ENCODE assay signal across 19 cellular contexts in the genomic region with DNA sequence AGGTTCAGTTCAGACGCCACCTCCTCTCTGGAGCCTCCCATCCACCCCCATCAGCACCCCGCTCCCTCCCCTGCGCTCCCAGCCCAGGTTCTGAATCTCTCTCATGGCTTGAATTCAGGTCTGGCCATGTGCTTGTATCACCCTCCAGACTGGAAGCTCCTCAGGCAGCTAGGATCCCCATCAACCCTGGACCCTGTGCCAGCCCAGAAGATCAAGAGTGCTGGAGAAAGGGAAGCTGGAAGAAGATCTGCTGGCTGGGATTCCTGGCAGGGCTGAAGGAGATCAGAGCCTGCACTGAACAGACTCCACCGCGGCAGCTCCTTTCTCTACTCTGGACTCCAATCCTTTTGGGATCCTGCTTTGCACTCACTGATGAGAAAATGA. TPM values are rescaled to one million over a fixed set of nuclear protein-coding genes. Genes with fewer than 3 reads are reported as not detected.
A peak's percentile ranks its signal among the peaks of the same experiment; 100 is the strongest.
DNase-seq lines count a peak whose midpoint lies in the region; FAIRE-seq and TF ChIP-seq lines count a peak whose summit lies in the region.
"Had no signal": no experiment of that assay in that cellular context is flagged by ENCODE, and none has a peak within 500 bp of the region (broad histone marks: within the 10 kb centered on the region; RNA-seq: fewer than 3 reads in every experiment).

No MANE protein-coding gene starts in this region.

- H2AFZ ChIP-seq in endothelial cell of umbilical vein (ENCODE audit: low read depth, low read length) (peak overlapping the region; percentile 49), neuronal stem cell (ENCODE audit: low read length) (peak overlapping the region; percentile 2)

- TF ChIP-seq POLR2A in endothelial cell of umbilical vein (IDR thresholded peaks at IDR 0.05; ENCODE audit: low read depth, low read length) = no peak

- peak overlapping the region; percentile 59 for H2BK12ac ChIP-seq in neuronal stem cell (ENCODE audit: low read length)

- H3K4me1 ChIP-seq in endothelial cell of umbilical vein (ENCODE audit: control insufficient read depth, extremely low read depth, insufficient read depth, low read length) (peaks cover 19% of the 10 kb centered on the region), neuronal stem cell (ENCODE audit: control insufficient read depth in 2 of 2, insufficient read depth in 1 of 2, low read depth in 1 of 2, low read length in 2 of 2) (peaks cover 0 to 2% of the 10 kb centered on the region in 2 donors)

- H3K4me2 ChIP-seq in endothelial cell of umbilical vein (ENCODE audit: insufficient read depth, low read length) = no peak overlapping the region
- H3K4me2 ChIP-seq in neuronal stem cell (ENCODE audit: insufficient read depth, low read length, poor library complexity, severe bottlenecking) = no peak overlapping the region
- H3K4me2 ChIP-seq: A549 had no signal

- H3K4me3 ChIP-seq in MG63 (no peak overlapping the region), endothelial cell of umbilical vein (replicated peaks in 1 of 3; ENCODE audit: insufficient read depth in 1 of 3, low read depth in 1 of 3, low read length in 3 of 3) (no peak overlapping the region), neuronal stem cell (ENCODE audit: low read length in 2 of 2) (no peak overlapping the region)
- H3K4me3 ChIP-seq: A549, breast epithelium, esophagus squamous epithelium, SJSA1 had no signal

- TF ChIP-seq CTCF in endothelial cell of umbilical vein (IDR thresholded peaks at IDR 0.05; ENCODE audit: extremely low read depth in 1 of 2, insufficient read depth in 1 of 2, low read depth in 1 of 2, low read length in 2 of 2) = no peak

- H2BK120ac ChIP-seq in neuronal stem cell (ENCODE audit: low read depth, low read length) = no peak overlapping the region

- no peak overlapping the region for H4K8ac ChIP-seq in neuronal stem cell (ENCODE audit: low read depth, low read length)

- DNase-seq in AG20443 (ENCODE audit: low spot score) (peak; percentile 25), MG63 (peak; percentile 48), endothelial cell of umbilical vein (ENCODE audit: low read depth, low spot score) (no peak), neuronal stem cell (ENCODE audit: low spot score) (no peak), NCI-H82 (lab: John Stamatoyannopoulos, UW) (no peak), AG08395 (ENCODE audit: low spot score) (no peak)
- DNase-seq in NK-92 treated with Interleukin-12 subunit alpha and Interleukin-12 subunit beta, amount 100 ng/mL, for 24 hours (lab: John Stamatoyannopoulos, UW) = no peak
- DNase-seq in activated T-cell treated with anti-CD3 and anti-CD28 coated beads, Interleukin-2, amount 50 U/mL, for 48 hours = no peak
- DNase-seq: esophagus squamous epithelium, NCI-H1930, NCI-H524 treated with DMSO at 0.1 percent for 48 hours had no signal

- H3K9ac ChIP-seq in endothelial cell of umbilical vein (replicated peaks; ENCODE audit: extremely low read depth, insufficient read depth, low read length) = no peak overlapping the region
- H3K9ac ChIP-seq in neuronal stem cell (ENCODE audit: low read depth, low read length, poor library complexity) = no peak overlapping the region

- POLR2A ChIA-PET in endothelial cell of umbilical vein (lab: Charles Lee) = no interaction called here

- H3K27ac ChIP-seq in endothelial cell of umbilical vein (ENCODE audit: insufficient read depth, low read depth, low read length) (no peak overlapping the region), neuronal stem cell (replicated peaks; ENCODE audit: low read length) (no peak overlapping the region)
- H3K27ac ChIP-seq: breast epithelium, HL-60 had no signal

- no peak overlapping the region for H2AK5ac ChIP-seq in neuronal stem cell (ENCODE audit: low read depth, low read length)

- CTCF ChIA-PET in endothelial cell of umbilical vein (lab: Charles Lee) = interaction anchor here (0.8 to 5.1 kb wide), 11 partner anchors 9 to 76 kb away, joined by 3 to 73 read pairs (median 6); a partner anchor contains a TSS

- H3K27me3 ChIP-seq in MG63 (no peaks in the 10 kb centered on the region), endothelial cell of umbilical vein (ENCODE audit: control insufficient read depth in 2 of 2, insufficient read depth in 2 of 2, low read length in 2 of 2) (no peaks in the 10 kb centered on the region), neuronal stem cell (ENCODE audit: control insufficient read depth in 3 of 3, insufficient read depth in 3 of 3, low read depth in 1 of 3, low read length in 3 of 3) (peaks cover 0 to 2% (median 0%) of the 10 kb centered on the region in 3 experiments)
- H3K27me3 ChIP-seq: breast epithelium, SJSA1 had no signal

- H3K14ac ChIP-seq in neuronal stem cell (ENCODE audit: low read length) = no peak overlapping the region

- H3K36me3 ChIP-seq in MG63 (no peaks in the 10 kb centered on the region), endothelial cell of umbilical vein (ENCODE audit: control insufficient read depth in 2 of 2, extremely low read depth in 1 of 2, insufficient read depth in 2 of 2, low read length in 2 of 2) (no peaks in the 10 kb centered on the region), neuronal stem cell (replicated peaks in 1 of 2; ENCODE audit: control insufficient read depth in 2 of 2, insufficient read depth in 2 of 2, low read length in 2 of 2) (no peaks in the 10 kb centered on the region)
- H3K36me3 ChIP-seq: breast epithelium, esophagus squamous epithelium, SJSA1 had no signal

- H3K23ac ChIP-seq in neuronal stem cell (ENCODE audit: low read depth, low read length, poor library complexity) = no peak overlapping the region

- H3K79me2 ChIP-seq in endothelial cell of umbilical vein (ENCODE audit: control insufficient read depth, insufficient read depth, low read length) = no peaks in the 10 kb centered on the region

- peak overlapping the region; percentile 77 for H2BK5ac ChIP-seq in neuronal stem cell (ENCODE audit: low read length)

- dilution Hi-C loops in endothelial cell of umbilical vein (cut with MboI; ENCODE audit: extremely low pct_ligation_motif_present, low sequenced_read_pairs) = no loop called here

- H3K4ac ChIP-seq in neuronal stem cell (ENCODE audit: low read length) = no peak overlapping the region

- no peaks in the 10 kb centered on the region for H4K20me1 ChIP-seq in endothelial cell of umbilical vein (replicated peaks; ENCODE audit: control insufficient read depth, extremely low read depth, insufficient read depth, low read length)

- H4K91ac ChIP-seq in neuronal stem cell (ENCODE audit: low read depth, low read length, poor library complexity) = no peak overlapping the region

- no peak for FAIRE-seq in endothelial cell of umbilical vein (lab: Jason Lieb, UNC)
- FAIRE-seq: A549 had no signal

- no CpG with 5 or more reads among the region's 5 CpGs for WGBS in neuronal stem cell (ENCODE audit: extremely low coverage in 2 of 2, insufficient read length in 2 of 2, insufficient replicate concordance in 1 of 2), 2 donors

- no peaks in the 10 kb centered on the region for H3K9me3 ChIP-seq in MG63
- H3K9me3 ChIP-seq in endothelial cell of umbilical vein (replicated peaks; ENCODE audit: control insufficient read depth, insufficient read depth, low read length) = no peaks in the 10 kb centered on the region
- no peaks in the 10 kb centered on the region for H3K9me3 ChIP-seq in neuronal stem cell (replicated peaks in 1 of 2; ENCODE audit: control insufficient read depth in 2 of 2, insufficient read depth in 1 of 2, low read depth in 1 of 2, low read length in 2 of 2)
- H3K9me3 ChIP-seq: A549, breast epithelium, esophagus squamous epithelium, SJSA1 had no signal

- BruUV-seq in endothelial cell of umbilical vein (replicated peaks; lab: Mats Ljungman, UMichigan) = no TSS peak

- H2BK15ac ChIP-seq in neuronal stem cell (ENCODE audit: low read length) = no peak overlapping the region

- no peaks in the 10 kb centered on the region for H3K9me1 ChIP-seq in endothelial cell of umbilical vein (replicated peaks; ENCODE audit: control insufficient read depth, extremely low read depth, insufficient read depth, low read length)

- no peaks in the 10 kb centered on the region for H3K79me1 ChIP-seq in neuronal stem cell (ENCODE audit: low read depth, low read length)

- intact Hi-C loops in endothelial cell of umbilical vein (cut with micrococcal nuclease) = loop anchor here (1.0 to 2.0 kb wide), 4 partner anchors 9 to 224 kb away; no protein-coding TSS in a partner anchor

- peak overlapping the region; percentile 36 for H3K18ac ChIP-seq in neuronal stem cell (ENCODE audit: low read length)

TF ChIP-seq in endothelial cell of umbilical vein, 7 proteins besides CTCF, POLR2A, EP300 and RAD21 (continues in another document):
- TF ChIP-seq EZH2 (IDR thresholded peaks at IDR 0.05; ENCODE audit: borderline replicate concordance, low read depth, low read length, severe bottlenecking) (no peak), MYC (IDR thresholded peaks at IDR 0.05; ENCODE audit: low read depth, low read length) (no peak)
- TF ChIP-seq, protein P1, sequence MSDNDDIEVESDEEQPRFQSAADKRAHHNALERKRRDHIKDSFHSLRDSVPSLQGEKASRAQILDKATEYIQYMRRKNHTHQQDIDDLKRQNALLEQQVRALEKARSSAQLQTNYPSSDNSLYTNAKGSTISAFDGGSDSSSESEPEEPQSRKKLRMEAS (IDR thresholded peaks at IDR 0.05; ENCODE audit: insufficient read depth, insufficient read length) = no peak

RNA-seq across cellular contexts. Expression of a gene that starts 11.7 kb away (rescaled TPM):
- 1.1 TPM in 1 of 2 replicates, not detected in the other for total RNA-seq in MG63 (2014; rRNA removed; shearing (Covaris generic); ENCODE audit: low replicate concordance)
- total RNA-seq in endothelial cell of umbilical vein = 298 and 312 TPM in 2 replicates
- polyA plus RNA-seq in endothelial cell of umbilical vein = 477 and 555 TPM in 2 replicates
- 285 and 337 TPM in 2 replicates for polyA plus RNA-seq in endothelial cell of umbilical vein (2011; cell fraction: cytosol; rRNA removed)
- polyA plus RNA-seq in endothelial cell of umbilical vein (2011; cell fraction: nucleus; rRNA removed) = 305 and 323 TPM in 2 replicates
- polyA plus RNA-seq in endothelial cell of umbilical vein (2012) = 200 and 246 TPM in 2 replicates
- 370 and 385 TPM in 2 replicates for polyA minus RNA-seq in endothelial cell of umbilical vein
- 2.7 TPM for polyA minus RNA-seq in endothelial cell of umbilical vein (2011; cell fraction: cytosol; rRNA and poly(A)+ RNA removed)
- polyA minus RNA-seq in endothelial cell of umbilical vein (2011; cell fraction: nucleus; rRNA and poly(A)+ RNA removed) = 119 TPM in 2 replicates
- 0.06 TPM for polyA plus RNA-seq in neuronal stem cell (2013, experiment 1 of 2)
- not detected for polyA plus RNA-seq in neuronal stem cell (2013, experiment 2 of 2)
- total RNA-seq: activated CD8-positive, alpha-beta T cell treated with anti-CD3 and anti-CD28 coated beads, Interleukin-2, amount 10 ng/mL, durations not matched to agents 7 days and 5 days; activated T-cell treated with anti-CD3 and anti-CD28 coated beads, Interleukin-2, amount 50 U/mL, for 72 hours; natural killer cell treated with Interleukin-12 subunit alpha and Interleukin-12 subunit beta and Interleukin-15 and Interleukin-18, amount 100 ng/mL, for 72 hours had no signal
- polyA plus RNA-seq: CD14-positive monocyte had no signal

RNA-seq across cellular contexts. Expression of a gene that starts 52.9 kb away (rescaled TPM):
- total RNA-seq in MG63 (2014; rRNA removed; shearing (Covaris generic); ENCODE audit: low replicate concordance) = not detected in 2 replicates
- total RNA-seq in endothelial cell of umbilical vein = 0.93 and 1.4 TPM in 2 replicates
- 1.3 and 1.5 TPM in 2 replicates for polyA plus RNA-seq in endothelial cell of umbilical vein
- polyA plus RNA-seq in endothelial cell of umbilical vein (2011; cell fraction: cytosol; rRNA removed) = 0.75 and 0.86 TPM in 2 replicates
- polyA plus RNA-seq in endothelial cell of umbilical vein (2011; cell fraction: nucleus; rRNA removed) = 3.1 and 3.2 TPM in 2 replicates
- polyA plus RNA-seq in endothelial cell of umbilical vein (2012) = 0.32 and 0.57 TPM in 2 replicates
- polyA minus RNA-seq in endothelial cell of umbilical vein = 1.5 and 1.7 TPM in 2 replicates
- polyA minus RNA-seq in endothelial cell of umbilical vein (2011; cell fraction: cytosol; rRNA and poly(A)+ RNA removed) = not detected
- polyA minus RNA-seq in endothelial cell of umbilical vein (2011; cell fraction: nucleus; rRNA and poly(A)+ RNA removed) = 1.0 and 1.1 TPM in 2 replicates
- polyA plus RNA-seq in neuronal stem cell (2013, experiment 1 of 2) = 0.28 TPM
- 0.22 TPM for polyA plus RNA-seq in neuronal stem cell (2013, experiment 2 of 2)
- total RNA-seq: activated CD8-positive, alpha-beta T cell treated with anti-CD3 and anti-CD28 coated beads, Interleukin-2, amount 10 ng/mL, durations not matched to agents 7 days and 5 days; activated T-cell treated with anti-CD3 and anti-CD28 coated beads, Interleukin-2, amount 50 U/mL, for 72 hours; breast epithelium; natural killer cell treated with Interleukin-12 subunit alpha and Interleukin-12 subunit beta and Interleukin-15 and Interleukin-18, amount 100 ng/mL, for 72 hours; SJSA1 had no signal
- polyA plus RNA-seq: A549, CD14-positive monocyte had no signal

Comparison
In these comparisons a context has a peak if more than half of its experiments do, and no peak if none do; other contexts are left out.
1. DNase-seq: peak in AG20443 (single experiment) and MG63 (single experiment); none in endothelial cell of umbilical vein (single experiment), neuronal stem cell (single experiment), NK-92 treated with Interleukin-12 subunit alpha and Interleukin-12 subunit beta, amount 100 ng/mL, for 24 hours (single experiment), NCI-H82 (single experiment), activated T-cell treated with anti-CD3 and anti-CD28 coated beads, Interleukin-2, amount 50 U/mL, for 48 hours (0 of 2) and AG08395 (single experiment).
2. RNA of a gene that starts 11.7 kb away (total RNA-seq): 298 to 312 TPM in endothelial cell of umbilical vein; 1.1 TPM in MG63; every median in the first group is over 100 times any median in the second.